16 cellular contexts compared by ENCODE assay signal in the genomic region with DNA sequence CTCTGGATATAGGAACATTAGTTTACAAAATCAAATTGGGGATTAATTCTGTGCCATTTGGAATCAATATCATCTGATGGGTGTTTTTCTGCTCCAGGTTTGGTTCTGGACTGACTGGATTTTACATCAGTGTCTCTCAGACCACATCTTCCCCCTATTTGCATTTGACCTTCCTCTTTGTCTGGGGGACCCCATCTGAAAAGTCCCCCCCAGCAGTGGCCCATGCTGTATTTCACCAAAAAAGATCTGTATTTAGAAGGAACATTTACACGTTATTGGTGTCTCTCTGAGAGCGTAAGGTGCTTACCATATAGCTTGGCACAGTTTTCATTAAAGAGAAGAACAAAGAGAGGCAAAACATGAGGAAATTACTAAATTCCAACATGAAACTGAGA.
"Had no signal": no experiment of that assay in that cellular context is flagged by ENCODE, and none has a peak within 500 bp of the region (broad histone marks: within the 10 kb centered on the region; RNA-seq: fewer than 3 reads in every experiment).

No MANE protein-coding gene starts in this region.

- H3K36me3 ChIP-seq: gastrocnemius medialis, ovary, right lobe of liver, thoracic aorta had no signal

- H3K27ac ChIP-seq: ovary, right lobe of liver, thoracic aorta had no signal

- H3K4me1 ChIP-seq: gastrocnemius medialis had no signal

- H3K4me3 Mint-ChIP-seq: activated CD8-positive, alpha-beta T cell treated with anti-CD3 and anti-CD28 coated beads for 36 hours; activated T-cell treated with anti-CD3 and anti-CD28 coated beads, Interleukin-2, amount 50 U/mL, for 4 hours; activated T-helper 17 cell treated with anti-CD3 and anti-CD28 coated beads, Interleukin-2, amount 50 U/mL, for 72 hours; central memory CD8-positive, alpha-beta T cell; natural killer cell treated with Interleukin-12 subunit alpha and Interleukin-12 subunit beta and Interleukin-15 and Interleukin-18, amount 100 ng/mL, for 72 hours had no signal

- H3K9me3 Mint-ChIP-seq: activated CD8-positive, alpha-beta T cell treated with anti-CD3 and anti-CD28 coated beads for 36 hours; activated naive CD4-positive, alpha-beta T cell treated with anti-CD3 and anti-CD28 coated beads, Interleukin-2, amount 50 U/mL, for 72 hours; activated T-cell treated with anti-CD3 and anti-CD28 coated beads, Interleukin-2, amount 50 U/mL, for 4 hours; activated T-helper 17 cell treated with anti-CD3 and anti-CD28 coated beads, Interleukin-2, amount 50 U/mL, for 72 hours; central memory CD8-positive, alpha-beta T cell; immature natural killer cell; natural killer cell treated with Interleukin-12 subunit alpha and Interleukin-12 subunit beta and Interleukin-15 and Interleukin-18, amount 100 ng/mL, for 72 hours; stimulated activated naive CD8-positive, alpha-beta T cell treated with anti-CD3 and anti-CD28 coated beads, Interleukin-15, Interleukin-2, amounts not matched to agents 100 ng/mL and 50 ng/mL, for 24 hours; WTC11 had no signal

- H3K36me3 Mint-ChIP-seq: activated naive CD4-positive, alpha-beta T cell treated with anti-CD3 and anti-CD28 coated beads, Interleukin-2, amount 50 U/mL, for 72 hours; immature natural killer cell; natural killer cell treated with Interleukin-12 subunit alpha and Interleukin-12 subunit beta and Interleukin-15 and Interleukin-18, amount 100 ng/mL, for 72 hours; WTC11 had no signal

- H3K4me1 Mint-ChIP-seq: activated T-helper 17 cell treated with anti-CD3 and anti-CD28 coated beads, Interleukin-2, amount 50 U/mL, for 72 hours; central memory CD8-positive, alpha-beta T cell had no signal

- H3K27ac Mint-ChIP-seq: activated CD8-positive, alpha-beta T cell treated with anti-CD3 and anti-CD28 coated beads for 36 hours; activated naive CD4-positive, alpha-beta T cell treated with anti-CD3 and anti-CD28 coated beads, Interleukin-2, amount 50 U/mL, for 72 hours; activated T-helper 17 cell treated with anti-CD3 and anti-CD28 coated beads, Interleukin-2, amount 50 U/mL, for 72 hours; immature natural killer cell; natural killer cell treated with Interleukin-12 subunit alpha and Interleukin-12 subunit beta and Interleukin-15 and Interleukin-18, amount 100 ng/mL, for 72 hours; progenitor cell of endocrine pancreas; stimulated activated naive CD8-positive, alpha-beta T cell treated with anti-CD3 and anti-CD28 coated beads, Interleukin-15, Interleukin-2, amounts not matched to agents 100 ng/mL and 50 ng/mL, for 24 hours; WTC11 had no signal

- ATAC-seq: natural killer cell treated with Interleukin-12 subunit alpha and Interleukin-12 subunit beta and Interleukin-15 and Interleukin-18, amount 100 ng/mL, for 72 hours had no signal

- DNase-seq: effector CD8-positive, alpha-beta T cell had no signal

- H3K4me3 ChIP-seq: right lobe of liver, skin epidermis had no signal

- H3K9me3 ChIP-seq: gastrocnemius medialis, ovary, right lobe of liver, thoracic aorta had no signal

- H3K27me3 ChIP-seq: ovary, right lobe of liver had no signal
